9 cellular contexts compared by ENCODE assay signal in the genomic region with DNA sequence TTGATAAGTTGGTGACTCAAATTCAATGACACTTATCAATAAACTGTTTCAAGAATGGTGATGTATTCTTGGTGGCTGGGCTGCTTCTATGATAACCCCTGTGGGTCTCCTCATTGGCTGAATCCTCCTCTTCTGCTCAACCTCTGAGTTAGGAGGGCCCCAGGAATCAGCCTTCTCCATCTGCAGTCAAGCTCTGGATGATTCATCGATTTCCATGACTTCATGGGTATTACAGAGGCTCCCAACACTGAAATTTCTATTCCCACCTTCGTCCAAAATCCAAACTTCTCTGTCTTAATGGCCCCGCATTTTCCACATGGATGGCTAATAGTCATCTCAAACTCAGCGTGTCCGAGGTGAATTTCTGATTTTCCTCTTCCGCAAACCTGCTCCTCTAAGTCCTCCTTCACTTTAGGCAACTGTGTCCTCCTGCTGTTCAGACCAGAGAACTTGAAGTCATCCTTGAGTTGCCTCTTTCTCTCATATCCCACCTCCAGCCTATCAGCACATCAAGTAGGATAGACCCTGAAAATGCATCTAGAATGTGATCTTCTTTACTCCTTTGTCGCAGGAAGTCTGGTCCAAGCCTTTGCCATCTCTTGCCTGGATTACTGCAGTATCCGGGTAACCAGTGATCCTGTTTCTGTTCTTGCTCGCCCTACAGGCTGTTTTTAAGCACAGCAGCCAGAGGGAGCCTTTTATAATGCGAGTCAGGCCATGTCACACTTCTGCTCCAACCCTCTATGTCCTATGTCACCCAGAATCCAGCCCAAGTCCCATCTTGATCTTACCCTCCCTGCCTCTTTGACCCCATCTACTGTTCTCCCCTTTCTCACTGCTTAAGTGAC. TPM values are rescaled to one million over a fixed set of nuclear protein-coding genes. Genes with fewer than 3 reads are reported as not detected.
DNase-seq lines count a peak whose midpoint lies in the region; ATAC-seq and TF ChIP-seq lines count a peak whose summit lies in the region.
"Had no signal": no experiment of that assay in that cellular context is flagged by ENCODE, and none has a peak within 500 bp of the region (broad histone marks: within the 10 kb centered on the region; RNA-seq: fewer than 3 reads in every experiment).

No MANE protein-coding gene starts in this region.

- no peak overlapping the region for H2AFZ ChIP-seq in PC-3 (ENCODE audit: low read length)

- TF ChIP-seq CTCF in HEK293 (tag by site-specific recombination; IDR thresholded peaks at IDR 0.05): peak; percentile 26
- TF ChIP-seq CTCF in PC-3 (conservative IDR thresholded peaks at IDR 0.05; ENCODE audit: low read depth, low read length): peak; percentile 85
- peak; percentile 30 for TF ChIP-seq CTCF in fibroblast of mammary gland (conservative IDR thresholded peaks at IDR 0.05; ENCODE audit: control insufficient read depth, insufficient read depth, low read depth, low read length)
- no peak for TF ChIP-seq CTCF in vagina (IDR thresholded peaks at IDR 0.05)

- peaks cover 5% of the 10 kb centered on the region; the same call in 1 of the 2 replicates for H3K4me1 ChIP-seq in HEK293 (ENCODE audit: control insufficient read depth, insufficient read depth, low read length)
- peaks cover 12% of the 10 kb centered on the region for H3K4me1 ChIP-seq in PC-3 (ENCODE audit: insufficient read depth, low read length)
- no peaks in the 10 kb centered on the region for H3K4me1 ChIP-seq in vagina
- H3K4me1 ChIP-seq: pancreas had no signal

- peak; percentile 57 for DNase-seq in NCI-H748 (lab: John Stamatoyannopoulos, UW; ENCODE audit: unreplicated experiment)
- DNase-seq in NCI-H748 treated with DMSO at 0.1 percent for 48 hours (lab: John Stamatoyannopoulos, UW): no peak
- peak; percentile 74 for DNase-seq in PC-3
- DNase-seq in fibroblast of mammary gland (ENCODE audit: low read depth): no peak
- DNase-seq in vagina (ENCODE audit: extremely low spot score in 2 of 2): no peak
- DNase-seq in NCI-H128 (lab: John Stamatoyannopoulos, UW; ENCODE audit: unreplicated experiment): no peak
- no peak for DNase-seq in germinal center (ENCODE audit: low spot score)
- DNase-seq: pancreas had no signal

- CTCF ChIA-PET in HEK293 (lab: Yijun Ruan, JAX): interaction anchor here (1.0 kb wide), 3 partner anchors 14 to 84 kb away, joined by 3 to 7 read pairs (median 3); no protein-coding TSS in a partner anchor
- CTCF ChIA-PET in PC-3 (lab: Charles Lee): no interaction called here

- peak; percentile 61; the same call in 1 of the 2 replicates for ATAC-seq in PC-3

- no peaks in the 10 kb centered on the region for H3F3A ChIP-seq in PC-3 (ENCODE audit: low read length, unreplicated experiment)

- no peaks in the 10 kb centered on the region for H3K79me2 ChIP-seq in PC-3 (ENCODE audit: low read length)

- H3K4me3 ChIP-seq in HEK293 (ENCODE audit: low read depth, low read length): no peak overlapping the region
- no peak overlapping the region for H3K4me3 ChIP-seq in PC-3 (ENCODE audit: low read length)
- no peak overlapping the region for H3K4me3 ChIP-seq in fibroblast of mammary gland (ENCODE audit: control insufficient read depth, low read depth, low read length)
- H3K4me3 ChIP-seq in vagina: no peak overlapping the region
- H3K4me3 ChIP-seq: pancreas had no signal

- no peak for TF ChIP-seq POLR2A in vagina (IDR thresholded peaks at IDR 0.05)

- no peaks in the 10 kb centered on the region for H3K9me2 ChIP-seq in PC-3 (replicated peaks; ENCODE audit: low read length)

- H3K27ac ChIP-seq in HEK293 (ENCODE audit: extremely low read depth, low read depth, low read length) (no peak overlapping the region), PC-3 (ENCODE audit: low read length) (no peak overlapping the region), vagina (no peak overlapping the region)
- H3K27ac ChIP-seq: pancreas had no signal

- H3K27me3 ChIP-seq in PC-3 (ENCODE audit: low read length) (no peaks in the 10 kb centered on the region), vagina (no peaks in the 10 kb centered on the region)
- H3K27me3 ChIP-seq: pancreas had no signal

- H3K36me3 ChIP-seq in HEK293 (ENCODE audit: control insufficient read depth in 2 of 2, insufficient read depth in 1 of 2, low read length in 2 of 2) (no peaks in the 10 kb centered on the region), PC-3 (ENCODE audit: low read depth, low read length) (no peaks in the 10 kb centered on the region), vagina (no peaks in the 10 kb centered on the region)
- H3K36me3 ChIP-seq: pancreas had no signal

- no peak overlapping the region for H3K4me2 ChIP-seq in PC-3 (ENCODE audit: low read length)

- BruUV-seq in PC-3 (replicated peaks; lab: Mats Ljungman, UMichigan): no TSS peak

- no peaks in the 10 kb centered on the region for H4K20me1 ChIP-seq in PC-3 (ENCODE audit: low read length)

- intact Hi-C loops in PC-3 (cut with micrococcal nuclease): no loop called here
- intact Hi-C loops in vagina (cut with DNase I): no loop called here

- H3K9me3 ChIP-seq in HEK293 (ENCODE audit: control insufficient read depth, insufficient read depth, low read depth, low read length) (no peaks in the 10 kb centered on the region), PC-3 (ENCODE audit: low read length) (no peaks in the 10 kb centered on the region), vagina (no peaks in the 10 kb centered on the region)
- H3K9me3 ChIP-seq: pancreas had no signal

- H3K9ac ChIP-seq in PC-3 (ENCODE audit: low read length): no peak overlapping the region

- POLR2A ChIA-PET in HEK293 (lab: Yijun Ruan, JAX): no interaction called here
- POLR2A ChIA-PET in PC-3 (lab: Charles Lee; ENCODE audit: unreplicated experiment): no interaction called here

TF ChIP-seq in HEK293, 187 proteins besides CTCF, POLR2A, EP300 and RAD21:
- TF ChIP-seq ZXDB (tag by site-specific recombination; IDR thresholded peaks at IDR 0.05) (no peak), ZNF654 (tag by site-specific recombination; IDR thresholded peaks at IDR 0.05; ENCODE audit: low read depth) (peak; percentile 45), ZBTB21 (tag by site-specific recombination; IDR thresholded peaks at IDR 0.05) (peak; percentile 64; the same call in 1 of the 2 replicates), SETDB1 (IDR thresholded peaks at IDR 0.05; ENCODE audit: insufficient read length, low read length) (peak; percentile 43), ZBTB20 (tag by site-specific recombination; IDR thresholded peaks at IDR 0.05) (peak; percentile 83)

RNA-seq across cellular contexts. Expression of a gene that starts 41.4 kb away (rescaled TPM):
- total RNA-seq in PC-3 (2014; rRNA removed) (7.1 and 7.4 TPM in 2 replicates), vagina (69.7 TPM)

Comparison
In these comparisons a context has a peak if more than half of its experiments do, and no peak if none do; other contexts are left out.
1. DNase-seq: peak in NCI-H748 (single experiment) and PC-3 (single experiment); none in NCI-H748 treated with DMSO at 0.1 percent for 48 hours (single experiment), fibroblast of mammary gland (single experiment), vagina (0 of 2), NCI-H128 (single experiment) and germinal center (single experiment).
2. CTCF ChIP-seq: peak in HEK293 (single experiment), PC-3 (single experiment) and fibroblast of mammary gland (single experiment); none in vagina (0 of 3).